ENCODE assay signal across 27 cellular contexts in the genomic region with DNA sequence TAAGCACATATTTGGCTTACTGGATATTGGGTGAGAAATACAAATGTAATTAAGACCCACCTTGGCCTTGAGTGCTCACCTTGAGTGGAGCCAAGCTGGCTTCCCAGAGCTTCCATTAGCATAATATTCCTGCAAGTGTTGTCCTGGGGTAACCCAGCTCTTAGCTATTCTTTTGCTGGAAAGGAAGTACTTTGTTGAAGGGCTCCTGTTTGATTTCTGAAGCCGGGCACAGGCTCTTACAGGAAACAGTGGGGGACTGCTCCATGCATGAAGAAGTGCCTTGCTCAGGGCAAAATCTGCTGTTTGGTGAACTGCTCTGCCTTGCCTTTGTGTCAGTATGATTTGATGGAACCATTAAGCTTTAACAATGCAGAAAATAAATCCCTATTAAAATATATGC.
"Had no signal": no experiment of that assay in that cellular context is flagged by ENCODE, and none has a peak within 500 bp of the region (broad histone marks: within the 10 kb centered on the region; RNA-seq: fewer than 3 reads in every experiment).

No MANE protein-coding gene starts in this region.

- H3K27me3 ChIP-seq: body of pancreas, cardiac muscle cell, foreskin keratinocyte, right lobe of liver, stomach, suprapubic skin, transverse colon, uterus had no signal

- H3K36me3 Mint-ChIP-seq: activated naive CD4-positive, alpha-beta T cell treated with anti-CD3 and anti-CD28 coated beads, Interleukin-2, amount 50 U/mL, for 24 hours had no signal

- H3K9me3 ChIP-seq: body of pancreas, right lobe of liver, stomach, suprapubic skin, transverse colon, uterus had no signal

- H3K4me3 ChIP-seq: body of pancreas, cardiac muscle cell, right lobe of liver, skin epidermis, stomach, suprapubic skin, transverse colon, uterus had no signal

- H3K27ac ChIP-seq: body of pancreas, cardiac muscle cell, foreskin keratinocyte, right lobe of liver, skin epidermis, stomach, suprapubic skin, transverse colon, uterus, WERI-Rb-1 had no signal

- ATAC-seq: activated CD8-positive, alpha-beta T cell treated with anti-CD3 and anti-CD28 coated beads, Interleukin-2, amount 10 ng/mL, durations not matched to agents 7 days and 5 days; body of pancreas; foreskin keratinocyte; left lobe of liver; right lobe of liver; stimulated activated effector memory CD8-positive, alpha-beta T cell treated with anti-CD3 and anti-CD28 coated beads, Interleukin-12 subunit alpha, Interleukin-12 subunit beta, amount 100 ng/mL, for 72 hours had no signal

- DNase-seq: activated CD4-positive, alpha-beta T cell treated with anti-CD3 and anti-CD28 coated beads for 1 hour; activated CD4-positive, alpha-beta T cell treated with anti-CD3 and anti-CD28 coated beads, Interleukin-2, amount 50 U/mL, for 1 hour; activated CD8-positive, alpha-beta T cell treated with anti-CD3 and anti-CD28 coated beads, Interleukin-2, amount 10 ng/mL, durations not matched to agents 7 days and 5 days; activated gamma-delta T cell treated with Interleukin-2 at 50 U/mL for 16 hours; activated T-cell treated with anti-CD3 and anti-CD28 coated beads, Interleukin-2, amount 50 U/mL, for 1 hour; anterior cingulate cortex; body of pancreas; effector CD4-positive, alpha-beta T cell; erythroblast; foreskin keratinocyte; nephron progenitor cell; occipital lobe; posterior cingulate gyrus; right lobe of liver; stimulated activated CD4-positive, alpha-beta T cell treated with anti-CD3 and anti-CD28 coated beads, Interleukin-1b, Interleukin-23, amount 100 ng/mL, for 48 hours; stomach; transverse colon; uterus; WERI-Rb-1 had no signal

- H3K9me3 Mint-ChIP-seq: activated naive CD4-positive, alpha-beta T cell treated with anti-CD3 and anti-CD28 coated beads, Interleukin-2, amount 50 U/mL, for 24 hours; dendritic cell treated with granulocyte-macrophage colony-stimulating factor and Interleukin-4, amounts not matched to agents 40 ng/mL and 50 ng/mL, for 4 days had no signal

- H3K27ac Mint-ChIP-seq: activated CD8-positive, alpha-beta T cell treated with anti-CD3 and anti-CD28 coated beads, Interleukin-2, amount 10 ng/mL, durations not matched to agents 7 days and 5 days; activated naive CD4-positive, alpha-beta T cell treated with anti-CD3 and anti-CD28 coated beads, Interleukin-2, amount 50 U/mL, for 24 hours; dendritic cell treated with granulocyte-macrophage colony-stimulating factor and Interleukin-4, amounts not matched to agents 40 ng/mL and 50 ng/mL, for 4 days; nephron progenitor cell; stimulated activated effector memory CD8-positive, alpha-beta T cell treated with anti-CD3 and anti-CD28 coated beads, Interleukin-12 subunit alpha, Interleukin-12 subunit beta, amount 100 ng/mL, for 72 hours; T-helper 2 cell treated with Interferon-gamma antibody and Interleukin-4, amounts not matched to agents 5 μg/mL and 100 μg/mL, for 36 hours had no signal

- H3K4me1 ChIP-seq: body of pancreas, foreskin keratinocyte, right lobe of liver, stomach, suprapubic skin, uterus had no signal

- H3K27me3 Mint-ChIP-seq: dendritic cell treated with granulocyte-macrophage colony-stimulating factor and Interleukin-4, amounts not matched to agents 40 ng/mL and 50 ng/mL, for 4 days had no signal

- H3K36me3 ChIP-seq: cardiac muscle cell, right lobe of liver, stomach, suprapubic skin, transverse colon, uterus, WERI-Rb-1 had no signal

- H3K4me3 Mint-ChIP-seq: activated CD8-positive, alpha-beta T cell treated with anti-CD3 and anti-CD28 coated beads, Interleukin-2, amount 10 ng/mL, durations not matched to agents 7 days and 5 days; activated naive CD4-positive, alpha-beta T cell treated with anti-CD3 and anti-CD28 coated beads, Interleukin-2, amount 50 U/mL, for 24 hours; dendritic cell treated with granulocyte-macrophage colony-stimulating factor and Interleukin-4, amounts not matched to agents 40 ng/mL and 50 ng/mL, for 4 days; nephron progenitor cell; stimulated activated effector memory CD8-positive, alpha-beta T cell treated with anti-CD3 and anti-CD28 coated beads, Interleukin-12 subunit alpha, Interleukin-12 subunit beta, amount 100 ng/mL, for 72 hours; T-helper 2 cell treated with Interferon-gamma antibody and Interleukin-4, amounts not matched to agents 5 μg/mL and 100 μg/mL, for 36 hours had no signal

- H3K4me1 Mint-ChIP-seq: activated naive CD4-positive, alpha-beta T cell treated with anti-CD3 and anti-CD28 coated beads, Interleukin-2, amount 50 U/mL, for 24 hours; stimulated activated effector memory CD8-positive, alpha-beta T cell treated with anti-CD3 and anti-CD28 coated beads, Interleukin-12 subunit alpha, Interleukin-12 subunit beta, amount 100 ng/mL, for 72 hours had no signal
